Comparison of ENCODE assay signal across 32 cellular contexts in the genomic region with DNA sequence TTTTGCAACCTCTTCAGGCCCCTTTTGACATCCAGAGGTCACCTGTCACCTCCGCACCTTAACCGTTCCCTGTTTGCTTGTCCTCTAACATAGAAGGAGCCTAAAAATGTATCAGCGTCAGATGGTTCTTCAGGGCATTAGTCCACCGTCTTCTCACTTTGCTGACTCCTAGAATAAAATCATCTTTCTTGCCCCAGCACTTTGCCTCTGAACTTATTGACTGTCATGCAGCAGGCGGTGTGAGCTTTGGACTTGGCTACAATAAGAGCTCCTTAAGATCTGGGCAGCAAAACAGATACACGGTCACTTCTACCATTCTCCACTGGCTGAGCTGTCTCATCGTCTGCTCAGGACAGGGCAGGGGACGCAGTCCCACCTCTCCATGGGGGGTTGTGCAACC.
"Had no signal": no experiment of that assay in that cellular context is flagged by ENCODE, and none has a peak within 500 bp of the region (broad histone marks: within the 10 kb centered on the region; RNA-seq: fewer than 3 reads in every experiment).

No MANE protein-coding gene starts in this region.

- H3K4me3 Mint-ChIP-seq: activated CD4-positive, alpha-beta T cell treated with anti-CD3 and anti-CD28 coated beads, Interleukin-2, amount 10 ng/mL, durations not matched to agents 24 days and 14 days; activated CD8-positive, alpha-beta T cell treated with anti-CD3 and anti-CD28 coated beads for 36 hours; activated naive CD4-positive, alpha-beta T cell treated with anti-CD3 and anti-CD28 coated beads for 36 hours; activated naive CD8-positive, alpha-beta T cell; activated naive CD8-positive, alpha-beta T cell treated with anti-CD3 and anti-CD28 coated beads, Interleukin-2, amount 50 U/mL, for 24 hours; activated T-cell treated with anti-CD3 and anti-CD28 coated beads, Interleukin-2, amount 50 U/mL, for 4 hours; activated T-helper 1 cell treated with anti-CD3 and anti-CD28 coated beads, Interleukin-12 subunit alpha, Interleukin-12 subunit beta, Interleukin-2, Interleukin-4 antibody, amounts not matched to agents 30 ng/mL and 10 ng/mL and 1 ng/mL, durations not matched to agents 14 hours and 24 hours and 36 hours; brain; T-helper 1 cell treated with Interleukin-12 subunit alpha and Interleukin-12 subunit beta and Interleukin-4 antibody, amounts not matched to agents 30 μg/mL and 1 μg/mL, for 36 hours; T-helper 2 cell treated with Interferon-gamma antibody and Interleukin-4, amounts not matched to agents 5 μg/mL and 100 μg/mL, for 36 hours had no signal

- H3K36me3 Mint-ChIP-seq: activated naive CD8-positive, alpha-beta T cell; brain had no signal

- H3K9ac ChIP-seq: SK-N-SH had no signal

- H3K36me3 ChIP-seq: SJCRH30 had no signal

- H3K27ac Mint-ChIP-seq: activated CD4-positive, alpha-beta T cell treated with anti-CD3 and anti-CD28 coated beads, Interleukin-2, amount 10 ng/mL, durations not matched to agents 24 days and 14 days; activated CD8-positive, alpha-beta T cell treated with anti-CD3 and anti-CD28 coated beads for 36 hours; activated naive CD4-positive, alpha-beta T cell treated with anti-CD3 and anti-CD28 coated beads for 36 hours; activated naive CD8-positive, alpha-beta T cell; activated naive CD8-positive, alpha-beta T cell treated with anti-CD3 and anti-CD28 coated beads, Interleukin-2, amount 50 U/mL, for 24 hours; activated T-helper 1 cell treated with anti-CD3 and anti-CD28 coated beads, Interleukin-12 subunit alpha, Interleukin-12 subunit beta, Interleukin-2, Interleukin-4 antibody, amounts not matched to agents 30 ng/mL and 10 ng/mL and 1 ng/mL, durations not matched to agents 14 hours and 24 hours and 36 hours; T-helper 1 cell treated with Interleukin-12 subunit alpha and Interleukin-12 subunit beta and Interleukin-4 antibody, amounts not matched to agents 30 μg/mL and 1 μg/mL, for 36 hours; T-helper 2 cell treated with Interferon-gamma antibody and Interleukin-4, amounts not matched to agents 5 μg/mL and 100 μg/mL, for 36 hours had no signal

- H3K4me1 Mint-ChIP-seq: activated CD4-positive, alpha-beta T cell treated with anti-CD3 and anti-CD28 coated beads, Interleukin-2, amount 10 ng/mL, durations not matched to agents 24 days and 14 days; activated naive CD8-positive, alpha-beta T cell treated with anti-CD3 and anti-CD28 coated beads, Interleukin-2, amount 50 U/mL, for 24 hours had no signal

- H3K9me3 Mint-ChIP-seq: activated CD4-positive, alpha-beta T cell treated with anti-CD3 and anti-CD28 coated beads, Interleukin-2, amount 10 ng/mL, durations not matched to agents 24 days and 14 days; activated CD8-positive, alpha-beta T cell treated with anti-CD3 and anti-CD28 coated beads for 36 hours; activated naive CD8-positive, alpha-beta T cell treated with anti-CD3 and anti-CD28 coated beads, Interleukin-2, amount 50 U/mL, for 24 hours; activated T-cell treated with anti-CD3 and anti-CD28 coated beads, Interleukin-2, amount 50 U/mL, for 4 hours; activated T-helper 1 cell treated with anti-CD3 and anti-CD28 coated beads, Interleukin-12 subunit alpha, Interleukin-12 subunit beta, Interleukin-2, Interleukin-4 antibody, amounts not matched to agents 30 ng/mL and 10 ng/mL and 1 ng/mL, durations not matched to agents 14 hours and 24 hours and 36 hours; T-helper 1 cell treated with Interleukin-12 subunit alpha and Interleukin-12 subunit beta and Interleukin-4 antibody, amounts not matched to agents 30 μg/mL and 1 μg/mL, for 36 hours; T-helper 2 cell treated with Interferon-gamma antibody and Interleukin-4, amounts not matched to agents 5 μg/mL and 100 μg/mL, for 36 hours had no signal

- H3K4me2 ChIP-seq: SK-N-SH had no signal

- H3K27ac ChIP-seq: SJCRH30 had no signal

- H3K27me3 Mint-ChIP-seq: activated CD4-positive, alpha-beta T cell treated with anti-CD3 and anti-CD28 coated beads, Interleukin-2, amount 10 ng/mL, durations not matched to agents 24 days and 14 days; activated CD8-positive, alpha-beta T cell treated with anti-CD3 and anti-CD28 coated beads for 36 hours had no signal

- H3K4me1 ChIP-seq: SJCRH30 had no signal

- DNase-seq: activated CD4-positive, alpha-beta T cell treated with anti-CD3 and anti-CD28 coated beads, Interleukin-2, amount 10 ng/mL, durations not matched to agents 24 days and 14 days; activated CD4-positive, alpha-beta T cell treated with anti-CD3 and anti-CD28 coated beads, Interleukin-2, amount 50 U/mL, for 4 hours; activated CD8-positive, alpha-beta T cell treated with anti-CD3 and anti-CD28 coated beads for 36 hours; activated gamma-delta T cell treated with Interleukin-2 at 50 U/mL for 16 hours; activated naive CD4-positive, alpha-beta T cell treated with anti-CD3 and anti-CD28 coated beads for 36 hours; activated naive CD8-positive, alpha-beta T cell treated with anti-CD3 and anti-CD28 coated beads, Interleukin-2, amount 50 U/mL, for 24 hours; activated T-cell treated with anti-CD3 and anti-CD28 coated beads for 4 hours; activated T-cell treated with anti-CD3 and anti-CD28 coated beads, Interleukin-2, amount 50 U/mL, for 4 hours; anterior cingulate cortex; caudate nucleus; Kasumi-1; KG1; MM.1S; MV-4-11; NCI-H1092; NCI-H1436 treated with DMSO at 0.1 percent for 48 hours; NCI-H187; NCI-H2029 treated with DMSO at 0.1 percent for 48 hours; NCI-H2171 treated with DMSO at 0.1 percent for 48 hours; NCI-H226; NCI-H446 treated with DMSO at 0.1 percent for 48 hours; NCI-H524; NCI-H69; NCI-H82; SHP77; SJCRH30; SK-N-SH had no signal

- H3K4me3 ChIP-seq: SJCRH30 had no signal

- H3K9me3 ChIP-seq: SJCRH30, SK-N-SH had no signal
